17 cellular contexts compared by ENCODE assay signal in the genomic region with DNA sequence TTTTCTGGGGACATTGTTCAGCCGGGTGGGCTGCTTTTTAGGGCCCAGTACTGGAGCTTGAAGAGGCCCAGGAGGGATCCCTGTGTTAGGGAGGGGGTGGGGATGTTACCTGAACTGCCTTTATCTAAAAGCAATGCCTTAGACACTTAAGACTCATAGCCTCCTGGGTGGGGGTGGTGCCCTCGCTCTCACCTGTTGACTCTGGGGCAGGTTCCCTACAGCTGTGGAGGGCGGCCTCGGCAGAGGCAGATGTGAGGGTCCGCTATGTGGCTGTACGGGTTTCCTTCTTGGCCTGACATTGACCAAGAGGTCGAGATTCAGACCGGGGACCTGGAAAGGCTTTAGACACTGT. TPM values are rescaled to one million over a fixed set of nuclear protein-coding genes. Genes with fewer than 3 reads are reported as not detected.
DNase-seq lines count a peak whose midpoint lies in the region; ATAC-seq, FAIRE-seq and TF ChIP-seq lines count a peak whose summit lies in the region.
"Had no signal": no experiment of that assay in that cellular context is flagged by ENCODE, and none has a peak within 500 bp of the region (broad histone marks: within the 10 kb centered on the region; RNA-seq: fewer than 3 reads in every experiment).

No MANE protein-coding gene starts in this region.

- H3K36me3 Mint-ChIP-seq in WTC11 (peaks cover 22% of the 10 kb centered on the region), progenitor cell of endocrine pancreas (ENCODE audit: insufficient read depth) (peaks cover 11% of the 10 kb centered on the region)
- no peaks in the 10 kb centered on the region for H3K36me3 Mint-ChIP-seq in activated naive CD8-positive, alpha-beta T cell treated with anti-CD3 and anti-CD28 coated beads, Interleukin-2, amount 50 U/mL, for 24 hours (ENCODE audit: low read depth)
- H3K36me3 Mint-ChIP-seq: activated naive CD8-positive, alpha-beta T cell had no signal

- peaks cover 65% of the 10 kb centered on the region for H3K4me1 Mint-ChIP-seq in WTC11
- H3K4me1 Mint-ChIP-seq in progenitor cell of endocrine pancreas (ENCODE audit: low read depth): peaks cover 59% of the 10 kb centered on the region
- H3K4me1 Mint-ChIP-seq in activated naive CD8-positive, alpha-beta T cell treated with anti-CD3 and anti-CD28 coated beads, Interleukin-2, amount 50 U/mL, for 24 hours: peaks cover 17% of the 10 kb centered on the region

- H3K4me3 Mint-ChIP-seq in WTC11 (0 out of 2 replicates have a peak overlapping the region, but pooled peaks have one; percentile 6), progenitor cell of endocrine pancreas (ENCODE audit: low read depth) (peak overlapping the region; percentile 85)
- no peak overlapping the region for H3K4me3 Mint-ChIP-seq in activated naive CD8-positive, alpha-beta T cell treated with anti-CD3 and anti-CD28 coated beads, Interleukin-2, amount 50 U/mL, for 24 hours
- H3K4me3 Mint-ChIP-seq: activated naive CD8-positive, alpha-beta T cell; stimulated activated naive CD8-positive, alpha-beta T cell treated with anti-CD3 and anti-CD28 coated beads, Interleukin-15, Interleukin-2, amounts not matched to agents 100 ng/mL and 50 ng/mL, for 24 hours had no signal

- POLR2A ChIA-PET in WTC11 (lab: Charles Lee): interaction anchor here (1.0 kb wide), 1 partner anchor 333 kb away, joined by 7 read pairs; no protein-coding TSS in a partner anchor

- CTCF ChIA-PET in WTC11 (lab: Charles Lee): interaction anchor here (0.6 to 4.8 kb wide), 12 partner anchors 11 to 336 kb away, joined by 3 to 23 read pairs (median 3); no protein-coding TSS in a partner anchor

- H3K9ac ChIP-seq in iPS-20b (ENCODE audit: low read depth, low read length): peak overlapping the region; percentile 16; the same call in 1 of the 2 replicates

- H3K4me1 ChIP-seq in iPS-20b (ENCODE audit: insufficient read depth, low read length): peaks cover 41% of the 10 kb centered on the region

- H3K9me3 ChIP-seq in iPS-20b (ENCODE audit: insufficient read depth, low read depth, low read length): no peaks in the 10 kb centered on the region
- H3K9me3 ChIP-seq: neutrophil had no signal

- peak overlapping the region; percentile 78 for H3K27ac ChIP-seq in iPS-20b (ENCODE audit: low read length)
- H3K27ac ChIP-seq: neutrophil had no signal

- TF ChIP-seq CTCF in WTC11 (IDR thresholded peaks at IDR 0.05) (no peak), progenitor cell of endocrine pancreas (IDR thresholded peaks at IDR 0.05; ENCODE audit: unreplicated experiment) (no peak)

- DNase-seq in GM19239 (ENCODE audit: insufficient read length, low spot score) (no peak), WTC11 (ENCODE audit: low spot score) (no peak), progenitor cell of endocrine pancreas (ENCODE audit: low spot score, unreplicated experiment) (no peak)
- DNase-seq in activated T-cell treated with anti-CD3 and anti-CD28 coated beads, Interleukin-2, amount 50 U/mL, for 48 hours: no peak
- DNase-seq in activated naive CD8-positive, alpha-beta T cell treated with anti-CD3 and anti-CD28 coated beads, Interleukin-2, amount 50 U/mL, for 24 hours: no peak
- DNase-seq: activated CD8-positive, alpha-beta memory T cell treated with anti-CD3 and anti-CD28 coated beads, Interleukin-2, amount 50 U/mL, for 48 hours; NCI-H446 had no signal

- H3K9me3 Mint-ChIP-seq in WTC11: no peaks in the 10 kb centered on the region
- no peaks in the 10 kb centered on the region for H3K9me3 Mint-ChIP-seq in progenitor cell of endocrine pancreas (ENCODE audit: low read depth)
- H3K9me3 Mint-ChIP-seq in activated naive CD8-positive, alpha-beta T cell treated with anti-CD3 and anti-CD28 coated beads, Interleukin-2, amount 50 U/mL, for 24 hours: no peaks in the 10 kb centered on the region
- H3K9me3 Mint-ChIP-seq: stimulated activated naive CD8-positive, alpha-beta T cell treated with anti-CD3 and anti-CD28 coated beads, Interleukin-15, Interleukin-2, amounts not matched to agents 100 ng/mL and 50 ng/mL, for 24 hours had no signal

- no peaks in the 10 kb centered on the region for H3K27me3 ChIP-seq in iPS-20b (ENCODE audit: insufficient read depth, low read length)
- H3K27me3 ChIP-seq: neutrophil had no signal

- H3K27me3 Mint-ChIP-seq in WTC11 (ENCODE audit: low read depth) (no peaks in the 10 kb centered on the region), progenitor cell of endocrine pancreas (no peaks in the 10 kb centered on the region)
- H3K27me3 Mint-ChIP-seq in activated naive CD8-positive, alpha-beta T cell treated with anti-CD3 and anti-CD28 coated beads, Interleukin-2, amount 50 U/mL, for 24 hours: peaks cover 45% of the 10 kb centered on the region

- H3K4me3 ChIP-seq in iPS-20b (ENCODE audit: low read length): peak overlapping the region; percentile 32; the same call in 1 of the 2 replicates

- peak; percentile 61 for FAIRE-seq in GM19239 (lab: Jason Lieb, UNC)

- no peak; the same call in 1 of the 2 replicates for ATAC-seq in WTC11
- ATAC-seq in activated naive CD8-positive, alpha-beta T cell treated with anti-CD3 and anti-CD28 coated beads, Interleukin-2, amount 50 U/mL, for 24 hours: no peak
- no peak for ATAC-seq in HG02852 (IDR thresholded peaks at IDR 0.05; ENCODE audit: unreplicated experiment)
- no peak for ATAC-seq in HG03025 (IDR thresholded peaks at IDR 0.05; ENCODE audit: low FRiP score, unreplicated experiment)
- ATAC-seq: activated CD4-positive, CD25-positive, alpha-beta regulatory T cell treated with anti-CD3 and anti-CD28 coated beads, Interleukin-2, amount 50 U/mL, for 24 hours had no signal

- peak overlapping the region; percentile 57; the same call in 1 of the 2 replicates for H3K27ac Mint-ChIP-seq in WTC11
- H3K27ac Mint-ChIP-seq in progenitor cell of endocrine pancreas: peak overlapping the region; percentile 99
- no peak overlapping the region for H3K27ac Mint-ChIP-seq in activated naive CD8-positive, alpha-beta T cell treated with anti-CD3 and anti-CD28 coated beads, Interleukin-2, amount 50 U/mL, for 24 hours
- H3K27ac Mint-ChIP-seq: activated naive CD8-positive, alpha-beta T cell; stimulated activated naive CD8-positive, alpha-beta T cell treated with anti-CD3 and anti-CD28 coated beads, Interleukin-15, Interleukin-2, amounts not matched to agents 100 ng/mL and 50 ng/mL, for 24 hours had no signal

- peaks cover 25% of the 10 kb centered on the region for H3K36me3 ChIP-seq in iPS-20b (ENCODE audit: insufficient read depth, low read depth, low read length)
- H3K36me3 ChIP-seq: neutrophil had no signal

TF ChIP-seq in WTC11, 78 proteins besides CTCF, POLR2A, EP300 and RAD21:
- TF ChIP-seq HMGXB4 (CRISPR knock-in tag; IDR thresholded peaks at IDR 0.05) (no peak), FOXJ3 (CRISPR knock-in tag; IDR thresholded peaks at IDR 0.05; ENCODE audit: borderline replicate concordance) (no peak), ZNF121 (CRISPR knock-in tag; IDR thresholded peaks at IDR 0.05) (no peak), GTF2I (CRISPR knock-in tag; conservative IDR thresholded peaks at IDR 0.05) (no peak), SOX15 (CRISPR knock-in tag; IDR thresholded peaks at IDR 0.05) (no peak)
- TF ChIP-seq, protein P1, sequence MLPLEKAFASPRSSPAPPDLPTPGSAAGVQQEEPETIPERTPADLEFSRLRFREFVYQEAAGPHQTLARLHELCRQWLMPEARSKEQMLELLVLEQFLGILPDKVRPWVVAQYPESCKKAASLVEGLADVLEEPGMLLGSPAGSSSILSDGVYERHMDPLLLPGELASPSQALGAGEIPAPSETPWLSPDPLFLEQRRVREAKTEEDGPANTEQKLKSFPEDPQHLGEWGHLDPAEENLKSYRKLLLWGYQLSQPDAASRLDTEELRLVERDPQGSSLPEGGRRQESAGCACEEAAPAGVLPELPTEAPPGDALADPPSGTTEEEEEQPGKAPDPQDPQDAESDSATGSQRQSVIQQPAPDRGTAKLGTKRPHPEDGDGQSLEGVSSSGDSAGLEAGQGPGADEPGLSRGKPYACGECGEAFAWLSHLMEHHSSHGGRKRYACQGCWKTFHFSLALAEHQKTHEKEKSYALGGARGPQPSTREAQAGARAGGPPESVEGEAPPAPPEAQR (CRISPR knock-in tag; IDR thresholded peaks at IDR 0.05): no peak

RNA-seq across cellular contexts. Expression of gene INAVA, which starts 0.7 kb away (rescaled TPM):
- total RNA-seq in WTC11 (2021): 41.2 to 47.9 TPM (median 47.6 TPM) in 3 replicates
- total RNA-seq in progenitor cell of endocrine pancreas: 82.9 and 84.2 TPM in 2 replicates
- total RNA-seq: HT1080 had no signal

RNA-seq across cellular contexts. Expression of gene GPR25, which starts 22.6 kb away (rescaled TPM):
- total RNA-seq in WTC11 (2021): 0.14 to 0.16 TPM in 2 of 3 replicates, not detected in the other
- total RNA-seq in progenitor cell of endocrine pancreas: not detected in 2 replicates
- total RNA-seq: cardiac septum, glomerular endothelial cell, HT1080 had no signal
